Comparison of ENCODE assay signal across 8 cellular contexts in the genomic region with DNA sequence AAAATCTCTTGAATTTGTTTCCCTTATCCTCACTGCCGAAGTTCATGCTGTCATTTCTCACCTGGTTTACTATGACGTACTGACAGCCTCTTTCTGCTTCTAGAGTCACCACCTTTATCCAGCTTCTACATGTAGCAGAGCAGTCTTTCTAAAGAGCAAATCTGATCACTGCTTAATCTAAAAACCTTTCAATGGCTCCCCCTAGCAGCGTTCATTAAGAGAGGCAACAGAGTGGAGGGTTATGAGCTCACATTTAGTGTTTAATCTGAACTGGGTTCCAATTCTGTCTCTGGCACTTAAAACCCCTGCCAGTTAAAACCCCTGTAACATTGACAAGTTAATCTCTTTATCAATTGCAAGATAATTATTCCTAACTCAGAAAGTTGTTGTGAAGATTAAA. TPM values are rescaled to one million over a fixed set of nuclear protein-coding genes. Genes with fewer than 3 reads are reported as not detected.
DNase-seq lines count a peak whose midpoint lies in the region; ATAC-seq and TF ChIP-seq lines count a peak whose summit lies in the region.

No MANE protein-coding gene starts in this region.

- H3K9me3 Mint-ChIP-seq in activated naive CD4-positive, alpha-beta T cell treated with anti-CD3 and anti-CD28 coated beads, Interleukin-2, amount 50 U/mL, for 72 hours: no peaks in the 10 kb centered on the region
- H3K9me3 Mint-ChIP-seq in naive thymus-derived CD8-positive, alpha-beta T cell: no peaks in the 10 kb centered on the region

- H3K4me1 ChIP-seq in cardiac muscle cell (ENCODE audit: low read depth) (peaks cover 25% of the 10 kb centered on the region), left ventricle myocardium inferior (peaks cover 72% of the 10 kb centered on the region)

- H3K36me3 ChIP-seq in cardiac muscle cell (no peaks in the 10 kb centered on the region), left ventricle myocardium inferior (no peaks in the 10 kb centered on the region)

- peak overlapping the region; percentile 8 to 37 for H3K27ac Mint-ChIP-seq in activated naive CD4-positive, alpha-beta T cell treated with anti-CD3 and anti-CD28 coated beads, Interleukin-2, amount 50 U/mL, for 72 hours
- H3K27ac Mint-ChIP-seq in naive thymus-derived CD8-positive, alpha-beta T cell: peak overlapping the region in 2 of 10 donors; percentile 1 to 69

- no peaks in the 10 kb centered on the region for H3K27me3 Mint-ChIP-seq in naive thymus-derived CD8-positive, alpha-beta T cell

- TF ChIP-seq CTCF in cardiac muscle cell (IDR thresholded peaks at IDR 0.05; ENCODE audit: low read depth, low read length): peak; percentile 58
- TF ChIP-seq CTCF in left ventricle myocardium inferior (IDR thresholded peaks at IDR 0.05; ENCODE audit: borderline replicate concordance): no peak
- peak; percentile 54 for TF ChIP-seq CTCF in LNCaP clone FGC (IDR thresholded peaks at IDR 0.05; ENCODE audit: control insufficient read depth, extremely low read depth, insufficient read depth)

- peak in 1 of 2 donors; percentile 12 for ATAC-seq in activated naive CD4-positive, alpha-beta T cell treated with anti-CD3 and anti-CD28 coated beads, Interleukin-2, amount 50 U/mL, for 72 hours
- peak; percentile 19 to 32 for ATAC-seq in naive thymus-derived CD8-positive, alpha-beta T cell
- no peak for ATAC-seq in esophagus mucosa

- H3K27me3 ChIP-seq in cardiac muscle cell (no peaks in the 10 kb centered on the region), left ventricle myocardium inferior (ENCODE audit: low read depth) (no peaks in the 10 kb centered on the region)

- DNase-seq in cardiac muscle cell (ENCODE audit: low read depth in 1 of 2, low spot score in 1 of 2) (peak; percentile 21 to 50), left ventricle myocardium inferior (no peak), LNCaP clone FGC (ENCODE audit: low read depth) (no peak), NCI-H1930 (lab: John Stamatoyannopoulos, UW) (no peak), cerebellum (ENCODE audit: low spot score) (no peak)
- no peak for DNase-seq in activated naive CD4-positive, alpha-beta T cell treated with anti-CD3 and anti-CD28 coated beads, Interleukin-2, amount 50 U/mL, for 72 hours (ENCODE audit: low spot score in 2 of 2)
- peak in 3 of 10 donors; percentile 22 to 28 (median 26) for DNase-seq in naive thymus-derived CD8-positive, alpha-beta T cell

- H3K27ac ChIP-seq in cardiac muscle cell (no peak overlapping the region), left ventricle myocardium inferior (replicated peaks) (no peak overlapping the region)

- POLR2A ChIA-PET in naive thymus-derived CD8-positive, alpha-beta T cell (lab: Charles Lee): no interaction called here

- H3K4me1 Mint-ChIP-seq in naive thymus-derived CD8-positive, alpha-beta T cell: peaks cover 31 to 54% (median 41%) of the 10 kb centered on the region in 4 donors

- intact Hi-C loops in left ventricle myocardium inferior (cut with micrococcal nuclease): no loop called here

- peaks cover 15 to 44% of the 10 kb centered on the region in 2 donors for H3K36me3 Mint-ChIP-seq in activated naive CD4-positive, alpha-beta T cell treated with anti-CD3 and anti-CD28 coated beads, Interleukin-2, amount 50 U/mL, for 72 hours
- no peaks in the 10 kb centered on the region for H3K36me3 Mint-ChIP-seq in naive thymus-derived CD8-positive, alpha-beta T cell

- H3K4me3 Mint-ChIP-seq in naive thymus-derived CD8-positive, alpha-beta T cell: peak overlapping the region in 3 of 10 donors; percentile 1 to 52 (median 17)

- H3K9me3 ChIP-seq in cardiac muscle cell (ENCODE audit: low read depth) (no peaks in the 10 kb centered on the region), left ventricle myocardium inferior (replicated peaks) (no peaks in the 10 kb centered on the region)

- H3K4me3 ChIP-seq in cardiac muscle cell: no peak overlapping the region
- no peak overlapping the region for H3K4me3 ChIP-seq in left ventricle myocardium inferior
- no peak overlapping the region for H3K4me3 ChIP-seq in LNCaP clone FGC (ENCODE audit: low read depth, low read length)

RNA-seq across cellular contexts. Expression of a gene that starts 4.4 kb away (rescaled TPM):
- total RNA-seq in cardiac muscle cell: 33.0 and 50.3 TPM in 2 replicates
- 80.3 and 94.2 TPM in 2 replicates for polyA plus RNA-seq in cardiac muscle cell
- total RNA-seq in left ventricle myocardium inferior: 36.5 TPM
- total RNA-seq in activated naive CD4-positive, alpha-beta T cell treated with anti-CD3 and anti-CD28 coated beads, Interleukin-2, amount 50 U/mL, for 72 hours: 100 to 1,000 TPM; 175 to 356 TPM
- 10 to 100 TPM; 56.2 to 59.6 TPM for total RNA-seq in naive thymus-derived CD8-positive, alpha-beta T cell
- polyA plus RNA-seq in naive thymus-derived CD8-positive, alpha-beta T cell: 10 to 100 TPM; 49.1 to 78.4 (median 73.2) TPM
- 89.9 TPM for total RNA-seq in cerebellum
- total RNA-seq in esophagus mucosa: 23.6 TPM

Comparison
In these comparisons a context has a peak if more than half of its experiments do, and no peak if none do; other contexts are left out.
1. DNase-seq: peak in cardiac muscle cell (2 of 2); none in left ventricle myocardium inferior (single experiment), LNCaP clone FGC (single experiment), activated naive CD4-positive, alpha-beta T cell treated with anti-CD3 and anti-CD28 coated beads, Interleukin-2, amount 50 U/mL, for 72 hours (0 of 2), NCI-H1930 (0 of 2) and cerebellum (single experiment).